22 cellular contexts compared by ENCODE assay signal in the genomic region with DNA sequence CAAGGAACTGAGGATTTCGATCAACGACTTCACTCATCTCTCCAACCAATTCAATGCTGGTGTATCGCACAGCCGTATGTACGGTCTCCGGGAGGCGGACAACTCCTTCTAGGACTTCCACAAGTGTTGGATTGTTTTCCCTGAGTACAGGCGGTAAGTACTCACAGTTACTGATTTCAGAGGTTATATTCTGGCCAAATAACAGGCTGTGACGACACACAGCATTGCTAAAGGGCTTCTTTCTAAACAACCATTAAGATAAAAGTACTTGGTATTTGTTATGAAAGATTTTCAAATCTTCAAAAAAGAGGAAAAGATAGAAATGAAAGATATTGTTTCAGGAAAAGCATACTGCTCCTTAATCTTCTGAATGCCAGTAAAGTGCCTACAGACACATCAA. TPM values are rescaled to one million over a fixed set of nuclear protein-coding genes. Genes with fewer than 3 reads are reported as not detected.
DNase-seq lines count a peak whose midpoint lies in the region; ATAC-seq and TF ChIP-seq lines count a peak whose summit lies in the region.
"Had no signal": no experiment of that assay in that cellular context is flagged by ENCODE, and none has a peak within 500 bp of the region (broad histone marks: within the 10 kb centered on the region; RNA-seq: fewer than 3 reads in every experiment).

No MANE protein-coding gene starts in this region.

- no peak overlapping the region for H2AFZ ChIP-seq in IMR-90 (replicated peaks; ENCODE audit: low read length, poor library complexity)
- H2AFZ ChIP-seq in trophoblast cell (ENCODE audit: insufficient read depth, low read length, poor library complexity) = no peak overlapping the region

- TF ChIP-seq RAD21 in IMR-90 (IDR thresholded peaks at IDR 0.05; ENCODE audit: low read length) = no peak

- H3K4me1 ChIP-seq in IMR-90 (ENCODE audit: control insufficient read depth, insufficient read depth, low read length) = no peaks in the 10 kb centered on the region
- no peaks in the 10 kb centered on the region for H3K4me1 ChIP-seq in trophoblast cell (ENCODE audit: control insufficient read depth in 1 of 2, insufficient read depth in 2 of 2, low read length in 2 of 2)
- no peaks in the 10 kb centered on the region for H3K4me1 ChIP-seq in CD4-positive, alpha-beta memory T cell (ENCODE audit: insufficient read depth, low read length)
- H3K4me1 ChIP-seq: BLaER1 treated with 17β-estradiol and CSF1 and Interleukin-3, amounts not matched to agents 10 nM and 100 nM had no signal

- H2AK9ac ChIP-seq in IMR-90 (replicated peaks; ENCODE audit: low read depth, low read length, poor library complexity) = no peak overlapping the region

- H3K23ac ChIP-seq in IMR-90 (ENCODE audit: low read depth, low read length) = no peak overlapping the region
- no peak overlapping the region for H3K23ac ChIP-seq in trophoblast cell (ENCODE audit: low read length)

- TF ChIP-seq POLR2A in IMR-90 (IDR thresholded peaks at IDR 0.05; ENCODE audit: low read depth, low read length) = no peak

- no peak overlapping the region for H2AK5ac ChIP-seq in IMR-90 (ENCODE audit: low read depth, low read length)
- H2AK5ac ChIP-seq in trophoblast cell (ENCODE audit: low read length) = no peak overlapping the region

- dilution Hi-C loops in IMR-90 (cut with HindIII; ENCODE audit: low sequenced_read_pairs, unreplicated experiment) = no loop called here

- H3K56ac ChIP-seq in IMR-90 (ENCODE audit: extremely low read depth, insufficient read depth, low read length) = no peak overlapping the region

- no peak overlapping the region for H3K27ac ChIP-seq in IMR-90 (ENCODE audit: insufficient read depth, low read length)
- no peak overlapping the region for H3K27ac ChIP-seq in trophoblast cell (ENCODE audit: low read depth, low read length)
- H3K27ac ChIP-seq in CD4-positive, alpha-beta memory T cell (ENCODE audit: low read depth, low read length) = no peak overlapping the region
- H3K27ac ChIP-seq: 22Rv1; BLaER1 treated with 17β-estradiol and CSF1 and Interleukin-3, amounts not matched to agents 10 nM and 100 nM had no signal

- TF ChIP-seq CTCF in IMR-90 (conservative IDR thresholded peaks at IDR 0.05; ENCODE audit: low read depth, low read length) = no peak

- no TSS peak for BruUV-seq in IMR-90 (replicated peaks; lab: Mats Ljungman, UMichigan)

- H2BK12ac ChIP-seq in trophoblast cell (ENCODE audit: low read length) = no peak overlapping the region

- H3K4ac ChIP-seq in IMR-90 (ENCODE audit: low read depth, low read length) (no peak overlapping the region), trophoblast cell (ENCODE audit: low read depth, low read length) (no peak overlapping the region)

- no peak overlapping the region for H3K18ac ChIP-seq in IMR-90 (ENCODE audit: low read depth, low read length)
- H3K18ac ChIP-seq in trophoblast cell (ENCODE audit: low read length) = no peak overlapping the region

- no peak overlapping the region for H2BK120ac ChIP-seq in IMR-90 (ENCODE audit: low read depth, low read length)
- H2BK120ac ChIP-seq in trophoblast cell (ENCODE audit: insufficient read depth, low read length, poor library complexity) = no peak overlapping the region

- H3K79me2 ChIP-seq in trophoblast cell (ENCODE audit: control insufficient read depth, insufficient read depth, low read length, poor library complexity) = no peaks in the 10 kb centered on the region

- ATAC-seq in IMR-90 (ENCODE audit: low read depth) = peak; percentile 57; the same call in 1 of the 2 replicates
- ATAC-seq in HG03097 (IDR thresholded peaks at IDR 0.05; ENCODE audit: low FRiP score, unreplicated experiment) = no peak
- ATAC-seq: GM12878 had no signal

- H3K27me3 ChIP-seq in IMR-90 (ENCODE audit: control insufficient read depth, insufficient read depth, low read length) (no peaks in the 10 kb centered on the region), trophoblast cell (ENCODE audit: insufficient read depth, low read length) (no peaks in the 10 kb centered on the region)
- H3K27me3 ChIP-seq in CD4-positive, alpha-beta memory T cell (ENCODE audit: insufficient read depth, low read length) = no peaks in the 10 kb centered on the region
- H3K27me3 ChIP-seq: BE2C; BLaER1 treated with 17β-estradiol and CSF1 and Interleukin-3, amounts not matched to agents 10 nM and 100 nM had no signal

- no peaks in the 10 kb centered on the region for H3K4me1 Mint-ChIP-seq in activated CD4-positive, alpha-beta memory T cell treated with anti-CD3 and anti-CD28 coated beads, Interleukin-2, amount 10 ng/mL, durations not matched to agents 7 days and 5 days
- H3K4me1 Mint-ChIP-seq in CD4-positive, alpha-beta memory T cell = peaks cover 0 to 1% (median 0%) of the 10 kb centered on the region in 4 donors
- H3K4me1 Mint-ChIP-seq: CD14-positive monocyte had no signal

- no peak overlapping the region for H4K5ac ChIP-seq in IMR-90 (ENCODE audit: low read depth, low read length)

- intact Hi-C loops in IMR-90 (cut with micrococcal nuclease) = loop anchor here (5.0 kb wide), 1 partner anchor 102 kb away; no protein-coding TSS in a partner anchor
- intact Hi-C loops in CD4-positive, alpha-beta memory T cell (cut with micrococcal nuclease) = no loop called here

- H2BK5ac ChIP-seq in IMR-90 (ENCODE audit: low read depth, low read length, poor library complexity, severe bottlenecking) (no peak overlapping the region), trophoblast cell (ENCODE audit: low read depth, low read length, poor library complexity) (no peak overlapping the region)

- H4K12ac ChIP-seq in trophoblast cell (ENCODE audit: low read depth, low read length) = no peak overlapping the region

- POLR2A ChIA-PET in IMR-90 (lab: Charles Lee; ENCODE audit: unreplicated experiment) = no interaction called here
- POLR2A ChIA-PET in activated CD4-positive, alpha-beta memory T cell treated with anti-CD3 and anti-CD28 coated beads, Interleukin-2, amount 10 ng/mL, durations not matched to agents 7 days and 5 days (lab: Charles Lee) = no interaction called here
- POLR2A ChIA-PET in CD4-positive, alpha-beta memory T cell (lab: Charles Lee; ENCODE audit: partially characterized antibody) = no interaction called here

- peaks cover 47% of the 10 kb centered on the region for H3K36me3 Mint-ChIP-seq in activated CD4-positive, alpha-beta memory T cell treated with anti-CD3 and anti-CD28 coated beads, Interleukin-2, amount 10 ng/mL, durations not matched to agents 7 days and 5 days (ENCODE audit: low read depth)
- H3K36me3 Mint-ChIP-seq in CD4-positive, alpha-beta memory T cell = peaks cover 51 to 72% of the 10 kb centered on the region in 2 donors

- CTCF ChIA-PET in IMR-90 (lab: Yijun Ruan, JAX) = no interaction called here
- CTCF ChIA-PET in activated CD4-positive, alpha-beta memory T cell treated with anti-CD3 and anti-CD28 coated beads, Interleukin-2, amount 10 ng/mL, durations not matched to agents 7 days and 5 days (lab: Charles Lee) = interaction anchor here (1.3 kb wide), 1 partner anchor 42 kb away, joined by 3 read pairs; no protein-coding TSS in a partner anchor
- CTCF ChIA-PET in CD4-positive, alpha-beta memory T cell (lab: Charles Lee; ENCODE audit: partially characterized antibody) = no interaction called here

- H3K79me1 ChIP-seq in IMR-90 (ENCODE audit: low read depth in 1 of 2, low read length in 2 of 2) = no peaks in the 10 kb centered on the region; a peak in 1 of 4 replicates
- H3K79me1 ChIP-seq in trophoblast cell (ENCODE audit: low read length) = no peaks in the 10 kb centered on the region

- no peaks in the 10 kb centered on the region for H3K9me1 ChIP-seq in IMR-90 (ENCODE audit: insufficient read depth, low read length)

- WGBS in IMR-90 (ENCODE audit: extremely low coverage in 2 of 2, insufficient read length in 1 of 2), 2 experiments = no CpG with 5 or more reads among the region's 9 CpGs
- WGBS in trophoblast cell (ENCODE audit: extremely low coverage, insufficient coverage, insufficient read length) = no CpG with 5 or more reads among the region's 9 CpGs

- no peak overlapping the region for H3K4me3 ChIP-seq in IMR-90 (ENCODE audit: insufficient read depth, low read depth, low read length)
- H3K4me3 ChIP-seq in trophoblast cell (ENCODE audit: low read depth, low read length) = no peak overlapping the region
- no peak overlapping the region for H3K4me3 ChIP-seq in CD4-positive, alpha-beta memory T cell (ENCODE audit: low read length in 2 of 2)
- H3K4me3 ChIP-seq: BLaER1 treated with 17β-estradiol and CSF1 and Interleukin-3, amounts not matched to agents 10 nM and 100 nM; GM12878; HAP-1 had no signal

- in situ Hi-C loops in IMR-90 (cut with MboI; ENCODE audit: low sequenced_read_pairs) = no loop called here

- no peak overlapping the region for H2BK20ac ChIP-seq in IMR-90 (ENCODE audit: low read depth, low read length)

- H4K20me1 ChIP-seq in IMR-90 (ENCODE audit: insufficient read depth, low read length) = no peaks in the 10 kb centered on the region

- no peaks in the 10 kb centered on the region for H3K9me3 ChIP-seq in IMR-90 (ENCODE audit: control insufficient read depth, insufficient read depth, low read length)
- H3K9me3 ChIP-seq in trophoblast cell (ENCODE audit: insufficient read depth, low read depth, low read length) = no peaks in the 10 kb centered on the region
- no peaks in the 10 kb centered on the region for H3K9me3 ChIP-seq in CD4-positive, alpha-beta memory T cell (ENCODE audit: control insufficient read depth in 1 of 2, low read length in 2 of 2)
- H3K9me3 ChIP-seq: BE2C; BLaER1 treated with 17β-estradiol and CSF1 and Interleukin-3, amounts not matched to agents 10 nM and 100 nM; HAP-1 had no signal

- DNase-seq in IMR-90 = peak; percentile 21
- DNase-seq in amniotic epithelial cell (ENCODE audit: low read depth) = peak; percentile 94
- DNase-seq in iris pigment epithelial cell (ENCODE audit: low read depth) = peak; percentile 47
- DNase-seq in trophoblast cell = peak; percentile 7 to 58
- no peak for DNase-seq in NCI-H774 (lab: John Stamatoyannopoulos, UW)
- DNase-seq in activated CD4-positive, alpha-beta memory T cell treated with anti-CD3 and anti-CD28 coated beads, Interleukin-2, amount 10 ng/mL, durations not matched to agents 7 days and 5 days = no peak
- no peak for DNase-seq in CD4-positive, alpha-beta memory T cell
- DNase-seq: AML-193; BE2C; Calu3; CD4-positive, alpha-beta T cell; COR-L47; EL; GDM1; GOT3; HFFc6 had no signal

- H4K8ac ChIP-seq in IMR-90 (ENCODE audit: low read depth in 2 of 2, low read length in 2 of 2) = no peak overlapping the region
- no peak overlapping the region for H4K8ac ChIP-seq in trophoblast cell (ENCODE audit: low read depth, low read length)

- H3K36me3 ChIP-seq in IMR-90 (ENCODE audit: control insufficient read depth, insufficient read depth, low read length) = peaks cover 21% of the 10 kb centered on the region
- peaks cover 17 to 19% of the 10 kb centered on the region in 2 experiments for H3K36me3 ChIP-seq in trophoblast cell (ENCODE audit: control insufficient read depth in 1 of 2, insufficient read depth in 2 of 2, low read length in 2 of 2)
- peaks cover 39% of the 10 kb centered on the region for H3K36me3 ChIP-seq in CD4-positive, alpha-beta memory T cell (ENCODE audit: insufficient read depth, low read length)

- no peak overlapping the region for H3K4me3 Mint-ChIP-seq in activated CD4-positive, alpha-beta memory T cell treated with anti-CD3 and anti-CD28 coated beads, Interleukin-2, amount 10 ng/mL, durations not matched to agents 7 days and 5 days
- no peak overlapping the region for H3K4me3 Mint-ChIP-seq in CD4-positive, alpha-beta memory T cell
- H3K4me3 Mint-ChIP-seq: CD14-positive monocyte; CD4-positive, alpha-beta T cell; HFFc6 had no signal

- H3K4me2 ChIP-seq in IMR-90 (ENCODE audit: low read depth, low read length) (no peak overlapping the region), trophoblast cell (ENCODE audit: low read length) (no peak overlapping the region)
- H3K4me2 ChIP-seq: BLaER1 treated with 17β-estradiol and CSF1 and Interleukin-3, amounts not matched to agents 10 nM and 100 nM had no signal

- H3K27ac Mint-ChIP-seq in activated CD4-positive, alpha-beta memory T cell treated with anti-CD3 and anti-CD28 coated beads, Interleukin-2, amount 10 ng/mL, durations not matched to agents 7 days and 5 days = no peak overlapping the region
- no peak overlapping the region for H3K27ac Mint-ChIP-seq in CD4-positive, alpha-beta memory T cell
- H3K27ac Mint-ChIP-seq: CD14-positive monocyte; CD4-positive, alpha-beta T cell; HFFc6 had no signal

- no peak overlapping the region for H3K14ac ChIP-seq in IMR-90 (replicated peaks; ENCODE audit: low read depth, low read length)
- no peak overlapping the region for H3K14ac ChIP-seq in trophoblast cell (ENCODE audit: low read length)

- H4K91ac ChIP-seq in IMR-90 (ENCODE audit: insufficient read depth, low read depth, low read length) (no peak overlapping the region), trophoblast cell (ENCODE audit: low read depth, low read length) (no peak overlapping the region)

- H3K9ac ChIP-seq in IMR-90 (ENCODE audit: low read depth, low read length) = no peak overlapping the region
- H3K9ac ChIP-seq in trophoblast cell (ENCODE audit: low read length) = no peak overlapping the region
- H3K9ac ChIP-seq: BLaER1 treated with 17β-estradiol and CSF1 and Interleukin-3, amounts not matched to agents 10 nM and 100 nM had no signal

- H3K9me3 Mint-ChIP-seq in activated CD4-positive, alpha-beta memory T cell treated with anti-CD3 and anti-CD28 coated beads, Interleukin-2, amount 10 ng/mL, durations not matched to agents 7 days and 5 days = no peaks in the 10 kb centered on the region
- H3K9me3 Mint-ChIP-seq in CD4-positive, alpha-beta memory T cell = no peaks in the 10 kb centered on the region
- H3K9me3 Mint-ChIP-seq: CD14-positive monocyte; CD4-positive, alpha-beta T cell; HFFc6 had no signal

- no peak overlapping the region for H2BK15ac ChIP-seq in IMR-90 (ENCODE audit: low read depth, low read length)

- no peaks in the 10 kb centered on the region for H3K27me3 Mint-ChIP-seq in activated CD4-positive, alpha-beta memory T cell treated with anti-CD3 and anti-CD28 coated beads, Interleukin-2, amount 10 ng/mL, durations not matched to agents 7 days and 5 days
- H3K27me3 Mint-ChIP-seq in CD4-positive, alpha-beta memory T cell = no peaks in the 10 kb centered on the region
- H3K27me3 Mint-ChIP-seq: CD4-positive, alpha-beta T cell had no signal

RNA-seq across cellular contexts. Expression of a gene that starts 52.2 kb away (rescaled TPM):
- total RNA-seq in IMR-90 (2012; rRNA removed) = 0.18 TPM in 1 of 2 replicates, not detected in the other
- polyA plus RNA-seq in IMR-90 (2012; rRNA removed) = 0.14 TPM in 1 of 2 replicates, not detected in the other
- 0.08 TPM in 1 of 2 replicates, not detected in the other for polyA plus RNA-seq in IMR-90 (2012; cell fraction: cytosol; rRNA removed)
- polyA plus RNA-seq in IMR-90 (2012; cell fraction: nucleus; rRNA removed; ENCODE audit: low replicate concordance) = 0.15 and 0.24 TPM in 2 replicates
- polyA plus RNA-seq in trophoblast cell (2013) = 0.56 and 0.66 TPM in 2 replicates
- total RNA-seq in activated CD4-positive, alpha-beta memory T cell treated with anti-CD3 and anti-CD28 coated beads, Interleukin-2, amount 10 ng/mL, durations not matched to agents 7 days and 5 days = 10 to 100 TPM; 25.5 to 28.6 TPM
- 1 to 10 TPM; 7.2 to 9.1 TPM for total RNA-seq in CD4-positive, alpha-beta memory T cell
- 10 to 100 TPM; 14.4 to 27.8 TPM for polyA plus RNA-seq in CD4-positive, alpha-beta memory T cell

Comparison
In these comparisons a context has a peak if more than half of its experiments do, and no peak if none do; other contexts are left out.
1. DNase-seq: peak in IMR-90 (single experiment), amniotic epithelial cell (single experiment), iris pigment epithelial cell (single experiment) and trophoblast cell (2 of 2); none in NCI-H774 (single experiment), activated CD4-positive, alpha-beta memory T cell treated with anti-CD3 and anti-CD28 coated beads, Interleukin-2, amount 10 ng/mL, durations not matched to agents 7 days and 5 days (single experiment) and CD4-positive, alpha-beta memory T cell (0 of 5).